In the genomic region with DNA sequence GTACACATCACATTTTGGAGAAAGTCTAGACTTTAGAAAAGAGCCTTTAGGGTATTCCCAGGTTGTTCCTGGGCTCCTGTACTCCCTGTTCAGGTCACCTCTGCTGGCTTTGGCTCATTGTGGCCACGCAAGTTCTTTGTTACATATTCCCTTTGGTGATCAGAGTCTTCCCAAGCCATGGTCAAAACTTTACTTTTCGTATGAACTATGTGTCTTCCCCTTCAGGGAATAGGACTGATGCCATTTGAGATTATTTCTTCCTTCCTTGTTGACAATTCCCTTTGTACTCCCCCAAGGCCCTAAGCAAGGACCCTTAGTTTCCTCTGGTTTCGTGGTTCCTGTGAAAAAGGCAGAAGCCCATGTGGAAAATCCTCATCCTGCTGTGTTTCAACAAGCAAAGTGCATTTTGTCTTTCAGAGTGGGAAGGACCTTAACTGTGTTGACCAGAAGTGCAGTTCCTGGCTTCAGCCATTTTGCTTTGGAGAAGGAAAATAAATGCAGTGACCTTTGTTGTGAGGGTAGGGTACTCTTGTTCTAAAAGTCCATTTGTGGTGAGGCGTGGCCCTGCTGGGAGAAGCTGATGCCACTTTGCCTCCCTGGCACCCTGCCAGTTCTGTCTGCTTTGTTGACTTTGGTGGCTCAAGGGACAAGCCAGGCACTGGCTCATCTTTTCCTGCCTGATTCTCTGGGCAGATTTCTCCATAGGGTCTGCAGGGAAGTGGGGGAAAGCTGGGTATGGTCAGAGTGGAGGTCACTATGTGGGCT, we compare ENCODE assay signal across 9 cellular contexts. TPM values are rescaled to one million over a fixed set of nuclear protein-coding genes. Genes with fewer than 3 reads are reported as not detected.
A peak's percentile ranks its signal among the peaks of the same experiment; 100 is the strongest.
DNase-seq lines count a peak whose midpoint lies in the region; FAIRE-seq and TF ChIP-seq lines count a peak whose summit lies in the region.
"Had no signal": no experiment of that assay in that cellular context is flagged by ENCODE, and none has a peak within 500 bp of the region (broad histone marks: within the 10 kb centered on the region; RNA-seq: fewer than 3 reads in every experiment).

No MANE protein-coding gene starts in this region.

- H3K27me3 ChIP-seq in A673 (replicated peaks; ENCODE audit: insufficient read depth, low read depth, low read length, poor library complexity): no peaks in the 10 kb centered on the region

- no peak overlapping the region for H3K4me3 Mint-ChIP-seq in mesothelial cell of epicardium
- H3K4me3 Mint-ChIP-seq in activated naive CD8-positive, alpha-beta T cell treated with anti-CD3 and anti-CD28 coated beads for 36 hours: no peak overlapping the region

- H3K36me3 Mint-ChIP-seq in mesothelial cell of epicardium: peaks cover 12% of the 10 kb centered on the region
- H3K36me3 Mint-ChIP-seq in activated naive CD8-positive, alpha-beta T cell treated with anti-CD3 and anti-CD28 coated beads for 36 hours: no peaks in the 10 kb centered on the region

- BruUV-seq in A673 (replicated peaks; lab: Mats Ljungman, UMichigan): no TSS peak

- peak overlapping the region; percentile 69 for H3K27ac Mint-ChIP-seq in mesothelial cell of epicardium
- H3K27ac Mint-ChIP-seq in activated naive CD8-positive, alpha-beta T cell treated with anti-CD3 and anti-CD28 coated beads for 36 hours: no peak overlapping the region

- intact Hi-C loops in A673 (cut with micrococcal nuclease; ENCODE audit: unreplicated experiment): no loop called here

- H3K4me1 Mint-ChIP-seq in mesothelial cell of epicardium: peaks cover 20% of the 10 kb centered on the region
- H3K4me1 Mint-ChIP-seq in activated naive CD8-positive, alpha-beta T cell treated with anti-CD3 and anti-CD28 coated beads for 36 hours: peaks cover 6% of the 10 kb centered on the region

- CTCF ChIA-PET in A673 (lab: Charles Lee): no interaction called here

- POLR2A ChIA-PET in A673 (lab: Charles Lee; ENCODE audit: low non-redundant PET): interaction anchor here (0.6 kb wide), 1 partner anchor 27 kb away, joined by 9 read pairs; no protein-coding TSS in a partner anchor

- H3K4me1 ChIP-seq in A673 (ENCODE audit: insufficient read depth, low read length, poor library complexity, severe bottlenecking): peaks cover 12% of the 10 kb centered on the region

- no peak for TF ChIP-seq CTCF in A673 (conservative IDR thresholded peaks at IDR 0.05; ENCODE audit: low read depth, low read length)
- no peak for TF ChIP-seq CTCF in VCaP (conservative IDR thresholded peaks at IDR 0.05)
- TF ChIP-seq CTCF in mesothelial cell of epicardium (IDR thresholded peaks at IDR 0.05; ENCODE audit: unreplicated experiment): no peak

- H3K9me3 ChIP-seq in A673 (ENCODE audit: low read depth, low read length, poor library complexity, severe bottlenecking): no peaks in the 10 kb centered on the region

- H3K27ac ChIP-seq in A673 (ENCODE audit: low read depth, low read length, poor library complexity, severe bottlenecking): peak overlapping the region; percentile 14
- H3K27ac ChIP-seq in VCaP: peak overlapping the region; percentile 67

- TF ChIP-seq POLR2A in GM12892 (IDR thresholded peaks at IDR 0.05; ENCODE audit: low read depth, low read length): no peak

- no peaks in the 10 kb centered on the region for H3K27me3 Mint-ChIP-seq in mesothelial cell of epicardium (ENCODE audit: low read depth)
- H3K27me3 Mint-ChIP-seq in activated naive CD8-positive, alpha-beta T cell treated with anti-CD3 and anti-CD28 coated beads for 36 hours: no peaks in the 10 kb centered on the region

- no peak for FAIRE-seq in GM12892 (lab: Jason Lieb, UNC)
- FAIRE-seq: D721Med had no signal

- H3K36me3 ChIP-seq in A673 (ENCODE audit: insufficient read depth, low read length, poor library complexity, severe bottlenecking): no peaks in the 10 kb centered on the region

- no peak overlapping the region for H3K4me3 ChIP-seq in A673 (ENCODE audit: low read depth, low read length, poor library complexity, severe bottlenecking)

- DNase-seq in A673 (ENCODE audit: low spot score) (peak; percentile 52), NCI-H1105 (lab: John Stamatoyannopoulos, UW) (peak; percentile 66), mesothelial cell of epicardium (ENCODE audit: low spot score in 2 of 2, unreplicated experiment in 2 of 2) (no peak), activated gamma-delta T cell (lab: John Stamatoyannopoulos, UW) (no peak), GM12892 (ENCODE audit: insufficient read length) (no peak)
- no peak for DNase-seq in stimulated activated naive CD4-positive, alpha-beta T cell (lab: John Stamatoyannopoulos, UW)
- DNase-seq in activated naive CD8-positive, alpha-beta T cell treated with anti-CD3 and anti-CD28 coated beads for 36 hours: no peak

- H3K9me3 Mint-ChIP-seq in mesothelial cell of epicardium: peaks cover 6% of the 10 kb centered on the region
- H3K9me3 Mint-ChIP-seq in activated naive CD8-positive, alpha-beta T cell treated with anti-CD3 and anti-CD28 coated beads for 36 hours: no peaks in the 10 kb centered on the region

RNA-seq across cellular contexts. Expression of gene ZNRF1, which starts 55.1 kb away (rescaled TPM):
- total RNA-seq in A673 (2021) (55.1 and 59.9 TPM in 2 replicates), mesothelial cell of epicardium (52.9 to 55.0 TPM (median 53.1 TPM) in 3 replicates)
- 1 to 10 TPM; 5.6 to 8.3 TPM for total RNA-seq in activated naive CD8-positive, alpha-beta T cell treated with anti-CD3 and anti-CD28 coated beads for 36 hours
- polyA plus RNA-seq in GM12892 (2012; ENCODE audit: missing spikeins): 9.2 TPM

Comparison
In these comparisons a context has a peak if more than half of its experiments do, and no peak if none do; other contexts are left out.
1. DNase-seq: peak in A673 (single experiment) and NCI-H1105 (single experiment); none in mesothelial cell of epicardium (0 of 2), activated gamma-delta T cell (single experiment), stimulated activated naive CD4-positive, alpha-beta T cell (0 of 6), activated naive CD8-positive, alpha-beta T cell treated with anti-CD3 and anti-CD28 coated beads for 36 hours (single experiment) and GM12892 (single experiment).